22 cellular contexts compared by ENCODE assay signal in the genomic region with DNA sequence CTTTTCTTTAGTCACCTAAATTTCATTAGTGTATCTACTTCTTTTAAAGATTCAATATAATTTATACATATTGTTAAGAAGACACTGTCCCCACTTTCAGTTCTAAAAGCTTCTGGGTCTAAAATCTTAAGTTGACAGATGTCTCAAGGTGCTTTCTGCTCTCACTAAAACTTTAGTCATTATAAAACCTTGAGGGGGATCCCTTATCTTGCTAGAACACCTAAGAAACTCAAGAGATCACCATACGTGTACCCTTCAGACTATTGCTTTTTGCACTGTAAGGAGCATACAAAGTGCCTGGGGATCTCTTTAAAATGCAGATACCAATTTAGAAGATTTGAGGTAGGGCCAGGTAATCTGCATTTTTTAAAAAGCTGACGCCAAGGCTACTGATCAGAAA.
"Had no signal": no experiment of that assay in that cellular context is flagged by ENCODE, and none has a peak within 500 bp of the region (broad histone marks: within the 10 kb centered on the region; RNA-seq: fewer than 3 reads in every experiment).

No MANE protein-coding gene starts in this region.

- H3K4me1 Mint-ChIP-seq: nephron progenitor cell had no signal

- H3K36me3 ChIP-seq: cardiac muscle cell, right lobe of liver, stomach, suprapubic skin, tibial nerve had no signal

- H3K9me3 Mint-ChIP-seq: activated CD4-positive, alpha-beta memory T cell treated with anti-CD3 and anti-CD28 coated beads, Interleukin-2, amount 10 ng/mL, durations not matched to agents 7 days and 5 days; activated CD4-positive, alpha-beta T cell treated with anti-CD3 and anti-CD28 coated beads, Interleukin-2, amount 10 ng/mL, durations not matched to agents 24 days and 14 days; activated naive CD8-positive, alpha-beta T cell treated with anti-CD3 and anti-CD28 coated beads, Interleukin-2, amount 50 U/mL, for 24 hours; activated T-cell treated with anti-CD3 and anti-CD28 coated beads, Interleukin-2, amount 50 U/mL, for 72 hours had no signal

- H3K4me3 ChIP-seq: body of pancreas, cardiac muscle cell, hepatocyte, right lobe of liver, skin epidermis, stomach, suprapubic skin, tibial nerve had no signal

- H3K27me3 ChIP-seq: body of pancreas, cardiac muscle cell, foreskin keratinocyte, hepatocyte, right lobe of liver, stomach, suprapubic skin had no signal

- DNase-seq: activated CD4-positive, alpha-beta memory T cell treated with anti-CD3 and anti-CD28 coated beads, Interleukin-2, amount 10 ng/mL, durations not matched to agents 7 days and 5 days; activated CD4-positive, alpha-beta T cell treated with anti-CD3 and anti-CD28 coated beads, Interleukin-2, amount 10 ng/mL, durations not matched to agents 24 days and 14 days; activated effector memory CD4-positive, alpha-beta T cell treated with anti-CD3 and anti-CD28 coated beads, Interleukin-2, amount 50 U/mL, for 16 hours; activated naive CD4-positive, alpha-beta T cell treated with anti-CD3 and anti-CD28 coated beads, Interleukin-2, amount 50 U/mL, for 16 hours; activated naive CD8-positive, alpha-beta T cell treated with anti-CD3 and anti-CD28 coated beads, Interleukin-2, amount 50 U/mL, for 24 hours; activated T-cell treated with anti-CD3 and anti-CD28 coated beads, Interleukin-2, amount 50 U/mL, for 72 hours; body of pancreas; effector CD4-positive, alpha-beta T cell; foreskin keratinocyte; left ventricle myocardium superior; nephron progenitor cell; nucleus accumbens; right lobe of liver; stimulated activated CD4-positive, alpha-beta T cell treated with anti-CD3 and anti-CD28 coated beads, Interleukin-1b, Interleukin-23, amount 100 ng/mL, for 48 hours; stomach had no signal

- H3K79me2 ChIP-seq: hepatocyte, parathyroid adenoma had no signal

- H3K4me1 ChIP-seq: body of pancreas, foreskin keratinocyte, parathyroid adenoma, right lobe of liver, stomach, suprapubic skin, tibial nerve had no signal

- H3K27ac Mint-ChIP-seq: activated CD4-positive, alpha-beta memory T cell treated with anti-CD3 and anti-CD28 coated beads, Interleukin-2, amount 10 ng/mL, durations not matched to agents 7 days and 5 days; activated CD4-positive, alpha-beta T cell treated with anti-CD3 and anti-CD28 coated beads, Interleukin-2, amount 10 ng/mL, durations not matched to agents 24 days and 14 days; activated naive CD8-positive, alpha-beta T cell treated with anti-CD3 and anti-CD28 coated beads, Interleukin-2, amount 50 U/mL, for 24 hours; activated T-cell treated with anti-CD3 and anti-CD28 coated beads, Interleukin-2, amount 50 U/mL, for 72 hours; nephron progenitor cell had no signal

- H3K4me2 ChIP-seq: hepatocyte had no signal

- H3K9me3 ChIP-seq: body of pancreas, right lobe of liver, stomach, suprapubic skin, tibial nerve had no signal

- H3K9ac ChIP-seq: parathyroid adenoma had no signal

- H3K27ac ChIP-seq: body of pancreas, cardiac muscle cell, foreskin keratinocyte, hepatocyte, parathyroid adenoma, right lobe of liver, skin epidermis, stomach, suprapubic skin, tibial nerve had no signal

- H3K27me3 Mint-ChIP-seq: activated CD4-positive, alpha-beta memory T cell treated with anti-CD3 and anti-CD28 coated beads, Interleukin-2, amount 10 ng/mL, durations not matched to agents 7 days and 5 days; activated CD4-positive, alpha-beta T cell treated with anti-CD3 and anti-CD28 coated beads, Interleukin-2, amount 10 ng/mL, durations not matched to agents 24 days and 14 days; activated naive CD8-positive, alpha-beta T cell treated with anti-CD3 and anti-CD28 coated beads, Interleukin-2, amount 50 U/mL, for 24 hours had no signal

- ATAC-seq: activated CD4-positive, CD25-positive, alpha-beta regulatory T cell treated with anti-CD3 and anti-CD28 coated beads, Interleukin-2, amount 50 U/mL, for 24 hours; activated naive CD8-positive, alpha-beta T cell treated with anti-CD3 and anti-CD28 coated beads, Interleukin-2, amount 50 U/mL, for 24 hours; activated T-cell treated with anti-CD3 and anti-CD28 coated beads, Interleukin-2, amount 50 U/mL, for 72 hours; body of pancreas; foreskin keratinocyte; left ventricle myocardium superior; right lobe of liver had no signal

- H3K4me3 Mint-ChIP-seq: activated CD4-positive, alpha-beta memory T cell treated with anti-CD3 and anti-CD28 coated beads, Interleukin-2, amount 10 ng/mL, durations not matched to agents 7 days and 5 days; activated CD4-positive, alpha-beta T cell treated with anti-CD3 and anti-CD28 coated beads, Interleukin-2, amount 10 ng/mL, durations not matched to agents 24 days and 14 days; activated naive CD8-positive, alpha-beta T cell treated with anti-CD3 and anti-CD28 coated beads, Interleukin-2, amount 50 U/mL, for 24 hours; activated T-cell treated with anti-CD3 and anti-CD28 coated beads, Interleukin-2, amount 50 U/mL, for 72 hours; nephron progenitor cell had no signal

- H2AFZ ChIP-seq: hepatocyte, parathyroid adenoma had no signal
